ENCODE assay signal across 1 cellular context in genomic region chr18:68429111-68429510, GRCh38.
TF ChIP-seq lines count a peak whose summit lies in the region.

No MANE protein-coding gene starts in this region.

TF ChIP-seq in IMR-90, 13 proteins besides CTCF, POLR2A, EP300 and RAD21 (continued from another document):
- no peak for TF ChIP-seq FOS (IDR thresholded peaks at IDR 0.05; ENCODE audit: low read depth, low read length)
- TF ChIP-seq MAFK (IDR thresholded peaks at IDR 0.05; ENCODE audit: low read depth, low read length), result no peak
